In genomic region chr18:70418551-70419311, GRCh38 we compare ENCODE assay signal across 11 cellular contexts.
DNase-seq lines count a peak whose midpoint lies in the region; ATAC-seq and TF ChIP-seq lines count a peak whose summit lies in the region.
"Had no signal": no experiment of that assay in that cellular context is flagged by ENCODE, and none has a peak within 500 bp of the region (broad histone marks: within the 10 kb centered on the region; RNA-seq: fewer than 3 reads in every experiment).

No MANE protein-coding gene starts in this region.

- H3K4me3 Mint-ChIP-seq in CD14-positive monocyte: no peak overlapping the region
- H3K4me3 Mint-ChIP-seq: CD8-positive, alpha-beta memory T cell had no signal

- H3K27me3 Mint-ChIP-seq in CD14-positive monocyte (ENCODE audit: low read depth in 3 of 3): peaks cover 2 to 7% (median 6%) of the 10 kb centered on the region in 3 donors

- peaks cover 0 to 1% of the 10 kb centered on the region in 2 donors for H3K36me3 Mint-ChIP-seq in CD14-positive monocyte
- H3K36me3 Mint-ChIP-seq: CD8-positive, alpha-beta memory T cell had no signal

- intact Hi-C loops in CD14-positive monocyte (cut with micrococcal nuclease) (no loop called here), Right ventricle myocardium superior (cut with DNase I) (no loop called here)

- TF ChIP-seq CTCF in CD14-positive monocyte (IDR thresholded peaks at IDR 0.05): no peak

- DNase-seq in CD14-positive monocyte (ENCODE audit: low spot score): no peak
- no peak for DNase-seq in NCI-H1930 (lab: John Stamatoyannopoulos, UW)
- no peak for DNase-seq in Right ventricle myocardium superior
- DNase-seq in NCI-H345 treated with DMSO at 0.1 percent for 48 hours (lab: John Stamatoyannopoulos, UW; ENCODE audit: unreplicated experiment): no peak
- DNase-seq in NAMALWA (ENCODE audit: low spot score): no peak
- DNase-seq: CD8-positive, alpha-beta memory T cell; hippocampal formation; NCI-H526 treated with DMSO at 0.1 percent for 48 hours had no signal

- peak overlapping the region in 5 of 7 donors; percentile 44 to 98 (median 81) for H3K27ac Mint-ChIP-seq in CD14-positive monocyte
- H3K27ac Mint-ChIP-seq: CD8-positive, alpha-beta memory T cell had no signal

- H3K4me1 Mint-ChIP-seq in CD14-positive monocyte: peaks cover 43% of the 10 kb centered on the region
- H3K4me1 Mint-ChIP-seq: CD8-positive, alpha-beta memory T cell had no signal

- ATAC-seq in GM18909 (IDR thresholded peaks at IDR 0.05; ENCODE audit: poor library complexity, unreplicated experiment) (peak; percentile 99), HG02610 (IDR thresholded peaks at IDR 0.05; ENCODE audit: unreplicated experiment) (peak; percentile 99), HG03558 (IDR thresholded peaks at IDR 0.05; ENCODE audit: extremely low read depth, unreplicated experiment) (peak; percentile 98), Right ventricle myocardium superior (ENCODE audit: poor library complexity) (no peak)

- peaks cover 0 to 3% (median 0%) of the 10 kb centered on the region in 7 donors for H3K9me3 Mint-ChIP-seq in CD14-positive monocyte
- H3K9me3 Mint-ChIP-seq: CD8-positive, alpha-beta memory T cell had no signal
